ENCODE assay signal across 13 cellular contexts in the genomic region with DNA sequence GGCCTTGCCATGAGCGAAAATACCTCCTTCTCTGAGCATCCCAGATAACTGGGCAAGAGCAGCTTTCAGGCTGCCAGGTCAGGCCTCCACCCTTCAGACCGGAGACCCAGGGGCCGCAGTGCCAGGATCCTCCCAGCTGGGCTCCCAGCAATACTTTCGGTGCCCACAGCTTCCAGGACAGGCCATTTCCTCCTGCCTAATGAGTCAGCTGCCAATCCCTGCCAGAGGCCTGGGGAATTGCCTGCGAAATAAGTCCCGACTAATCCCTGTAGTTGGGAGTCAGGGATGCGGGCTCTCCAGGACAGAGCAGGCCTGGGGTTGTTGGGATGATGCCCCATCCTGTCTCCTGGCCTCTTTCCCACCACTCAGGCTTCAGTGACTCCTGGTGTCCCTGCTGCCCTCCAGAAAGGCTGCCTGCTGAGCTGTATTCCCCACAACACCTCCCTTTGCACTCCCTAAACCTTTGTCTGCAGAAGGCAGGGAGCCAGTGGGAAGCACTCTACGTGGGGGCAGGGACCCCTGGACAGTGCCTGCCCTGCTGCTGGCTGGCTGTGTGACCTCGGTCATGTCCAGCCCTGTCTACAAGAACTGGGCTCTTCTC.
DNase-seq lines count a peak whose midpoint lies in the region; ATAC-seq and TF ChIP-seq lines count a peak whose summit lies in the region.
"Had no signal": no experiment of that assay in that cellular context is flagged by ENCODE, and none has a peak within 500 bp of the region (broad histone marks: within the 10 kb centered on the region; RNA-seq: fewer than 3 reads in every experiment).

No MANE protein-coding gene starts in this region.

- peak; percentile 47 to 55 for DNase-seq in PC-9
- peak; percentile 66 for DNase-seq in myocyte (ENCODE audit: low read depth)
- DNase-seq in NCI-H2196 (lab: John Stamatoyannopoulos, UW; ENCODE audit: unreplicated experiment): no peak
- no peak for DNase-seq in activated naive CD4-positive, alpha-beta T cell (lab: John Stamatoyannopoulos, UW)
- DNase-seq: effector memory CD8-positive, alpha-beta T cell; left lung; NCI-H345; stimulated activated CD4-positive, alpha-beta T cell treated with anti-CD3 and anti-CD28 coated beads, Interleukin-15, amount 100 ng/mL, for 24 hours; T-cell had no signal

- no peak for TF ChIP-seq CTCF in PC-9 (conservative IDR thresholded peaks at IDR 0.05)

- H2AFZ ChIP-seq in PC-9: no peak overlapping the region

- no peak for TF ChIP-seq POLR2A in GM18505 (IDR thresholded peaks at IDR 0.05; ENCODE audit: borderline replicate concordance, extremely low read depth, insufficient read depth, insufficient read length)

- H3K9me2 ChIP-seq in PC-9 (ENCODE audit: insufficient read depth): no peaks in the 10 kb centered on the region

- intact Hi-C loops in PC-9 (cut with micrococcal nuclease; ENCODE audit: unreplicated experiment): no loop called here

- H3K4me1 ChIP-seq in BLaER1 (peaks cover 41% of the 10 kb centered on the region), PC-9 (replicated peaks; ENCODE audit: insufficient read depth) (peaks cover 4% of the 10 kb centered on the region; the same call in 1 of the 2 replicates)
- H3K4me1 ChIP-seq: left lung had no signal

- H3K9me3 ChIP-seq in BLaER1 (no peaks in the 10 kb centered on the region), PC-9 (ENCODE audit: insufficient read depth, low read depth) (no peaks in the 10 kb centered on the region)
- H3K9me3 ChIP-seq: left lung had no signal

- CTCF ChIA-PET in PC-9 (lab: Charles Lee): interaction anchor here (0.5 kb wide), 1 partner anchor 493 kb away, joined by 4 read pairs; no protein-coding TSS in a partner anchor

- no peaks in the 10 kb centered on the region for H3K79me2 ChIP-seq in PC-9 (ENCODE audit: low read depth)

- POLR2A ChIA-PET in PC-9 (lab: Charles Lee; ENCODE audit: unreplicated experiment): no interaction called here

- no peaks in the 10 kb centered on the region for H3K27me3 ChIP-seq in BLaER1
- peaks cover 39% of the 10 kb centered on the region for H3K27me3 ChIP-seq in PC-9 (ENCODE audit: insufficient read depth, low read depth)

- H3K27ac ChIP-seq in BLaER1 (no peak overlapping the region; the same call in 1 of the 2 replicates), PC-9 (no peak overlapping the region)
- H3K27ac ChIP-seq: left lung had no signal

- H3K4me2 ChIP-seq in BLaER1: peak overlapping the region; percentile 69
- H3K4me2 ChIP-seq in PC-9: no peak overlapping the region

- BruUV-seq in PC-9 (replicated peaks; lab: Mats Ljungman, UMichigan): no TSS peak

- H3K36me3 ChIP-seq in BLaER1 (no peaks in the 10 kb centered on the region), PC-9 (ENCODE audit: low read depth) (no peaks in the 10 kb centered on the region)
- H3K36me3 ChIP-seq: left lung had no signal

- H4K20me1 ChIP-seq in BLaER1: no peaks in the 10 kb centered on the region
- H4K20me1 ChIP-seq in PC-9 (ENCODE audit: insufficient read depth): no peaks in the 10 kb centered on the region; the same call in 1 of the 2 replicates

- no peak overlapping the region for H3K9ac ChIP-seq in BLaER1

- ATAC-seq in esophagus mucosa (peak; percentile 46), GM18505 (IDR thresholded peaks at IDR 0.05; ENCODE audit: unreplicated experiment) (no peak), GM18519 (IDR thresholded peaks at IDR 0.05; ENCODE audit: low FRiP score, unreplicated experiment) (no peak)
- ATAC-seq: effector memory CD8-positive, alpha-beta T cell; left lung; T-cell had no signal

- no peak overlapping the region for H3K4me3 ChIP-seq in BLaER1
- no peak overlapping the region for H3K4me3 ChIP-seq in PC-9
- H3K4me3 ChIP-seq: left lung had no signal

- H3F3A ChIP-seq in PC-9 (ENCODE audit: insufficient read depth, low read depth): no peaks in the 10 kb centered on the region

Comparison
In these comparisons a context has a peak if more than half of its experiments do, and no peak if none do; other contexts are left out.
1. DNase-seq: peak in PC-9 (2 of 2) and myocyte (single experiment); none in NCI-H2196 (single experiment) and activated naive CD4-positive, alpha-beta T cell (0 of 4).